8 cellular contexts compared by ENCODE assay signal in genomic region chr11:3164138-3164539, GRCh38. TPM values are rescaled to one million over a fixed set of nuclear protein-coding genes. Genes with fewer than 3 reads are reported as not detected.
A peak's percentile ranks its signal among the peaks of the same experiment; 100 is the strongest.
DNase-seq lines count a peak whose midpoint lies in the region; ATAC-seq, FAIRE-seq and TF ChIP-seq lines count a peak whose summit lies in the region.

No MANE protein-coding gene starts in this region.

- TF ChIP-seq CTCF in HFF-Myc (IDR thresholded peaks at IDR 0.05; ENCODE audit: low read depth, low read length, missing control alignments) = no peak

- no peaks in the 10 kb centered on the region for H3K36me3 ChIP-seq in skeletal muscle tissue (ENCODE audit: control insufficient read depth in 3 of 3, insufficient read depth in 3 of 3, low read length in 3 of 3)

- peaks cover 5% of the 10 kb centered on the region for H3K4me1 Mint-ChIP-seq in activated T-helper 1 cell treated with anti-CD3 and anti-CD28 coated beads, Interleukin-12 subunit alpha, Interleukin-12 subunit beta, Interleukin-2, Interleukin-4 antibody, amounts not matched to agents 30 ng/mL and 10 ng/mL and 1 ng/mL, durations not matched to agents 14 hours and 24 hours and 36 hours (ENCODE audit: low read depth)

- peaks cover 30% of the 10 kb centered on the region for H3K27me3 Mint-ChIP-seq in activated T-helper 1 cell treated with anti-CD3 and anti-CD28 coated beads, Interleukin-12 subunit alpha, Interleukin-12 subunit beta, Interleukin-2, Interleukin-4 antibody, amounts not matched to agents 30 ng/mL and 10 ng/mL and 1 ng/mL, durations not matched to agents 14 hours and 24 hours and 36 hours (ENCODE audit: insufficient read depth)

- ATAC-seq in right cardiac atrium (no peak), HG03095 (IDR thresholded peaks at IDR 0.05; ENCODE audit: unreplicated experiment) (no peak)

- H3K9me3 ChIP-seq in right cardiac atrium (ENCODE audit: control insufficient read depth, low read length) (no peaks in the 10 kb centered on the region), skeletal muscle tissue (ENCODE audit: control insufficient read depth in 3 of 3, low read length in 3 of 3) (no peaks in the 10 kb centered on the region)

- 15% methylated on average over 13 of the region's 13 CpGs for WGBS in right cardiac atrium

- peak overlapping the region; percentile 50 for H3K4me3 Mint-ChIP-seq in activated T-helper 1 cell treated with anti-CD3 and anti-CD28 coated beads, Interleukin-12 subunit alpha, Interleukin-12 subunit beta, Interleukin-2, Interleukin-4 antibody, amounts not matched to agents 30 ng/mL and 10 ng/mL and 1 ng/mL, durations not matched to agents 14 hours and 24 hours and 36 hours

- H3K27ac ChIP-seq in right cardiac atrium (ENCODE audit: low read length) (peak overlapping the region; percentile 18), skeletal muscle tissue (ENCODE audit: low read depth, low read length) (peak overlapping the region; percentile 56)

- H3K27me3 ChIP-seq in right cardiac atrium (ENCODE audit: control insufficient read depth, insufficient read depth) = no peaks in the 10 kb centered on the region
- H3K27me3 ChIP-seq in skeletal muscle tissue (ENCODE audit: control insufficient read depth in 3 of 3, insufficient read depth in 3 of 3, low read length in 3 of 3) = no peaks in the 10 kb centered on the region

- H3K4me3 ChIP-seq in HFF-Myc (replicated peaks; ENCODE audit: low read depth, low read length) (peak overlapping the region; percentile 88), right cardiac atrium (ENCODE audit: low read length) (peak overlapping the region; percentile 94), skeletal muscle tissue (ENCODE audit: low read length in 3 of 3) (peak overlapping the region; percentile 78 to 80 (median 78))

- H3K36me3 Mint-ChIP-seq in activated T-helper 1 cell treated with anti-CD3 and anti-CD28 coated beads, Interleukin-12 subunit alpha, Interleukin-12 subunit beta, Interleukin-2, Interleukin-4 antibody, amounts not matched to agents 30 ng/mL and 10 ng/mL and 1 ng/mL, durations not matched to agents 14 hours and 24 hours and 36 hours (ENCODE audit: low read depth) = peaks cover 3% of the 10 kb centered on the region

- intact Hi-C loops in activated T-helper 1 cell treated with anti-CD3 and anti-CD28 coated beads, Interleukin-12 subunit alpha, Interleukin-12 subunit beta, Interleukin-2, Interleukin-4 antibody, amounts not matched to agents 30 ng/mL and 10 ng/mL and 1 ng/mL, durations not matched to agents 14 hours and 24 hours and 36 hours (cut with micrococcal nuclease) = no loop called here
- intact Hi-C loops in right cardiac atrium (cut with DNase I) = no loop called here

- H3K4me1 ChIP-seq in right cardiac atrium (ENCODE audit: control insufficient read depth, insufficient read depth, low read length) (peaks cover 16% of the 10 kb centered on the region), skeletal muscle tissue (ENCODE audit: control insufficient read depth in 3 of 3, insufficient read depth in 3 of 3, low read length in 3 of 3) (peaks cover 64 to 70% (median 67%) of the 10 kb centered on the region in 3 donors)

- H3K27ac Mint-ChIP-seq in activated T-helper 1 cell treated with anti-CD3 and anti-CD28 coated beads, Interleukin-12 subunit alpha, Interleukin-12 subunit beta, Interleukin-2, Interleukin-4 antibody, amounts not matched to agents 30 ng/mL and 10 ng/mL and 1 ng/mL, durations not matched to agents 14 hours and 24 hours and 36 hours = no peak overlapping the region

- DNase-seq in HFF-Myc (ENCODE audit: extremely low read depth, low read depth) = no peak
- no peak for DNase-seq in activated T-helper 1 cell treated with anti-CD3 and anti-CD28 coated beads, Interleukin-12 subunit alpha, Interleukin-12 subunit beta, Interleukin-2, Interleukin-4 antibody, amounts not matched to agents 30 ng/mL and 10 ng/mL and 1 ng/mL, durations not matched to agents 14 hours and 24 hours and 36 hours (ENCODE audit: low spot score)
- peak in 2 of 3 donors; percentile 21 to 72 for DNase-seq in right cardiac atrium
- DNase-seq in NCI-H1105 treated with DMSO at 0.1 percent for 48 hours (lab: John Stamatoyannopoulos, UW) = no peak
- DNase-seq in SKM-1 treated with dmso at 0.1 percent for 144 hours (lab: John Stamatoyannopoulos, UW; ENCODE audit: unreplicated experiment) = no peak
- no peak for DNase-seq in RCC 7860 (ENCODE audit: low spot score)

- peak overlapping the region; percentile 69 to 86 (median 75) for H3K9ac ChIP-seq in skeletal muscle tissue (ENCODE audit: low read depth in 1 of 3, low read length in 3 of 3)

- no peak for FAIRE-seq in RCC 7860 (lab: Jason Lieb, UNC)

- H3K9me3 Mint-ChIP-seq in activated T-helper 1 cell treated with anti-CD3 and anti-CD28 coated beads, Interleukin-12 subunit alpha, Interleukin-12 subunit beta, Interleukin-2, Interleukin-4 antibody, amounts not matched to agents 30 ng/mL and 10 ng/mL and 1 ng/mL, durations not matched to agents 14 hours and 24 hours and 36 hours = no peaks in the 10 kb centered on the region

RNA-seq across cellular contexts. Expression of gene OSBPL5, which starts 1.0 kb away (rescaled TPM):
- total RNA-seq in activated T-helper 1 cell treated with anti-CD3 and anti-CD28 coated beads, Interleukin-12 subunit alpha, Interleukin-12 subunit beta, Interleukin-2, Interleukin-4 antibody, amounts not matched to agents 30 ng/mL and 10 ng/mL and 1 ng/mL, durations not matched to agents 14 hours and 24 hours and 36 hours = 1.6 and 1.9 TPM in 2 replicates
- total RNA-seq in right cardiac atrium (10 to 100 TPM; 14.1 to 19.1 (median 15.4) TPM), skeletal muscle tissue (19.3 TPM)
- 10.3 TPM for polyA plus RNA-seq in right cardiac atrium

RNA-seq across cellular contexts. Expression of gene MRGPRG, which starts 54.5 kb away (rescaled TPM):
- total RNA-seq in activated T-helper 1 cell treated with anti-CD3 and anti-CD28 coated beads, Interleukin-12 subunit alpha, Interleukin-12 subunit beta, Interleukin-2, Interleukin-4 antibody, amounts not matched to agents 30 ng/mL and 10 ng/mL and 1 ng/mL, durations not matched to agents 14 hours and 24 hours and 36 hours = not detected in 2 replicates
- not detected for total RNA-seq in right cardiac atrium
- polyA plus RNA-seq in right cardiac atrium = not detected
- not detected for total RNA-seq in skeletal muscle tissue

Comparison
In these comparisons a context has a peak if more than half of its experiments do, and no peak if none do; other contexts are left out.
1. DNase-seq: peak in right cardiac atrium (2 of 3); none in HFF-Myc (single experiment), activated T-helper 1 cell treated with anti-CD3 and anti-CD28 coated beads, Interleukin-12 subunit alpha, Interleukin-12 subunit beta, Interleukin-2, Interleukin-4 antibody, amounts not matched to agents 30 ng/mL and 10 ng/mL and 1 ng/mL, durations not matched to agents 14 hours and 24 hours and 36 hours (single experiment), NCI-H1105 treated with DMSO at 0.1 percent for 48 hours (single experiment), SKM-1 treated with dmso at 0.1 percent for 144 hours (single experiment) and RCC 7860 (single experiment).
2. Peak in every context shown above with its lines, with median percentiles within 50 percentile points of each other: H3K4me3 ChIP-seq.